In the genomic region with DNA sequence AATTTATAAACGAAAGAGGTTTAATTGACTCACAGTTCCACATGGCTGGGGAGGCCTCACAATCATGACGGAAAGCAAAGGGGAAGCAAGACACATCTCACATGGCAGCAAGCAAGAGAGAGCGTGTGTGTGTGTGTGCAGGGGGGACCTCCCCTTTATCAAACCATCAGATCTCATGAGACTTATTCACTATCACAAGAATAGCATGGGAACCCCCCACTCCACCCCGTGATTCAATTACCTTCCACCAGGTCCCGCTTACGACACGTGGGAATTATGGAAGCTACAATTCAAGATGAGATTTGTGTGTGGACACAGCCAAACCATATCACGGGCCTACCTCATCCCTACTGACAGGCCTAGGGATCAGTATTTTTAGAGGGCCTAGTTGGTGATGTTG, we compare ENCODE assay signal across 30 cellular contexts. TPM values are rescaled to one million over a fixed set of nuclear protein-coding genes. Genes with fewer than 3 reads are reported as not detected.
"Had no signal": no experiment of that assay in that cellular context is flagged by ENCODE, and none has a peak within 500 bp of the region (broad histone marks: within the 10 kb centered on the region; RNA-seq: fewer than 3 reads in every experiment).

No MANE protein-coding gene starts in this region.

- H3K9me3 Mint-ChIP-seq: natural killer cell; nephron progenitor cell; neural crest cell; stimulated activated effector memory CD8-positive, alpha-beta T cell treated with anti-CD3 and anti-CD28 coated beads, Interleukin-12 subunit alpha, Interleukin-12 subunit beta, amount 100 ng/mL, for 72 hours; stimulated activated naive CD8-positive, alpha-beta T cell treated with anti-CD3 and anti-CD28 coated beads, Interleukin-15, Interleukin-2, amounts not matched to agents 100 ng/mL and 50 ng/mL, for 24 hours had no signal

- H3K79me2 ChIP-seq: parathyroid adenoma had no signal

- H3K36me3 ChIP-seq: neutrophil, ovary, right lobe of liver, sigmoid colon, stomach, thoracic aorta, thyroid gland, tibial nerve, upper lobe of right lung, uterus had no signal

- FAIRE-seq: small intestine had no signal

- H3K27ac Mint-ChIP-seq: naive thymus-derived CD4-positive, alpha-beta T cell; natural killer cell; nephron progenitor cell; progenitor cell of endocrine pancreas; stimulated activated effector memory CD8-positive, alpha-beta T cell treated with anti-CD3 and anti-CD28 coated beads, Interleukin-12 subunit alpha, Interleukin-12 subunit beta, amount 100 ng/mL, for 72 hours; stimulated activated naive B cell treated with anti-CD40 and anti-IgM and Interleukin-4, amounts not matched to agents 10 μg/mL and 1 μg/mL and 100 μg/mL, for 72 hours; stimulated activated naive CD8-positive, alpha-beta T cell treated with anti-CD3 and anti-CD28 coated beads, Interleukin-15, Interleukin-2, amounts not matched to agents 100 ng/mL and 50 ng/mL, for 24 hours had no signal

- H3K27me3 ChIP-seq: ovary, thyroid gland, uterus had no signal

- H3K9me3 ChIP-seq: neutrophil, ovary, psoas muscle, right lobe of liver, sigmoid colon, stomach, thoracic aorta, thyroid gland, tibial nerve, upper lobe of right lung, uterus had no signal

- H3K9ac ChIP-seq: parathyroid adenoma had no signal

- DNase-seq: naive thymus-derived CD4-positive, alpha-beta T cell; natural killer cell; nephron progenitor cell; nucleus accumbens; ovary; posterior cingulate gyrus; psoas muscle; right cardiac atrium; right lobe of liver; sigmoid colon; small intestine; stimulated activated CD4-positive, alpha-beta T cell treated with anti-CD3 and anti-CD28 coated beads, Interleukin-15, amount 100 ng/mL, for 24 hours; stimulated activated CD4-positive, alpha-beta T cell treated with anti-CD3 and anti-CD28 coated beads, Interleukin-2, amount 100 ng/mL, for 24 hours; stimulated activated CD4-positive, alpha-beta T cell treated with anti-CD3 and anti-CD28 coated beads, Interleukin-2, amount 100 ng/mL, for 48 hours; stimulated activated CD4-positive, alpha-beta T cell treated with anti-CD3 and anti-CD28 coated beads, Interleukin-4, amount 100 ng/mL, for 24 hours; stimulated activated naive B cell treated with anti-CD40 and anti-IgM and Interleukin-4, amounts not matched to agents 10 μg/mL and 1 μg/mL and 100 μg/mL, for 72 hours; stimulated activated naive CD4-positive, alpha-beta T cell treated with Interleukin-2 at 50 U/mL for 16 hours; stomach; thyroid gland; trophoblast cell; upper lobe of right lung; uterus had no signal

- ATAC-seq: naive thymus-derived CD4-positive, alpha-beta T cell; natural killer cell; psoas muscle; right cardiac atrium; right lobe of liver; stimulated activated effector memory CD8-positive, alpha-beta T cell treated with anti-CD3 and anti-CD28 coated beads, Interleukin-12 subunit alpha, Interleukin-12 subunit beta, amount 100 ng/mL, for 72 hours; stimulated activated naive B cell treated with anti-CD40 and anti-IgM and Interleukin-4, amounts not matched to agents 10 μg/mL and 1 μg/mL and 100 μg/mL, for 72 hours; upper lobe of right lung had no signal

- H3K4me3 Mint-ChIP-seq: natural killer cell; nephron progenitor cell; neural crest cell; stimulated activated effector memory CD8-positive, alpha-beta T cell treated with anti-CD3 and anti-CD28 coated beads, Interleukin-12 subunit alpha, Interleukin-12 subunit beta, amount 100 ng/mL, for 72 hours; stimulated activated naive B cell treated with anti-CD40 and anti-IgM and Interleukin-4, amounts not matched to agents 10 μg/mL and 1 μg/mL and 100 μg/mL, for 72 hours; stimulated activated naive CD8-positive, alpha-beta T cell treated with anti-CD3 and anti-CD28 coated beads, Interleukin-15, Interleukin-2, amounts not matched to agents 100 ng/mL and 50 ng/mL, for 24 hours had no signal

- H3K27ac ChIP-seq: neutrophil, ovary, parathyroid adenoma, psoas muscle, right lobe of liver, sigmoid colon, stomach, thoracic aorta, thyroid gland, tibial nerve, upper lobe of right lung, uterus had no signal

- H3K4me3 ChIP-seq: ovary, psoas muscle, right lobe of liver, sigmoid colon, stomach, thoracic aorta, thyroid gland, tibial nerve, upper lobe of right lung, uterus had no signal

- H2AFZ ChIP-seq: parathyroid adenoma had no signal

- H3K36me3 Mint-ChIP-seq: natural killer cell; stimulated activated effector memory CD8-positive, alpha-beta T cell treated with anti-CD3 and anti-CD28 coated beads, Interleukin-12 subunit alpha, Interleukin-12 subunit beta, amount 100 ng/mL, for 72 hours; stimulated activated naive B cell treated with anti-CD40 and anti-IgM and Interleukin-4, amounts not matched to agents 10 μg/mL and 1 μg/mL and 100 μg/mL, for 72 hours had no signal

RNA-seq across cellular contexts. Expression of a gene that starts 3.1 kb away (rescaled TPM):
- polyA plus RNA-seq: naive thymus-derived CD4-positive, alpha-beta T cell had no signal
